23 cellular contexts compared by ENCODE assay signal in the genomic region with DNA sequence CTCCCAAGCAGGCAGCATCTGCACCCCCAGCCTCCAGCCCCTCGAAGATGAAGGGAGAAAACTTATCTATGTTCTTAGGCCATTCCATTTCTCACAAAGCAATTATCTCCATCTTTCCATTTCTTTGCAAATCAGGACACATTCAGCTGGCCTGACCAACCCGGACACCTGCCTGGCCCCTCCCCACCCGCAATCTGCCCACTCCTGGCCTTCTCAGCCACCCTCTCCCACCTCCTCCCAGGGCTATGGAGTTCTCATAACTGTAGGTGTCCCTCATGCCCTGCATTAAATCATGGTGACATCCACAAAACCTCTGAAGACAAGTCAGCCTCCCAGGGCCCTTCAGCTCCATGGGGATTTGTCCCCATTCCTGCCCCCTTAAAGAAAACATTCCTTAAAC.
"Had no signal": no experiment of that assay in that cellular context is flagged by ENCODE, and none has a peak within 500 bp of the region (broad histone marks: within the 10 kb centered on the region; RNA-seq: fewer than 3 reads in every experiment).

No MANE protein-coding gene starts in this region.

- H3K27ac Mint-ChIP-seq: activated CD4-positive, alpha-beta memory T cell treated with anti-CD3 and anti-CD28 coated beads for 36 hours; activated CD4-positive, alpha-beta T cell treated with anti-CD3 and anti-CD28 coated beads, Interleukin-2, amount 10 ng/mL, durations not matched to agents 7 days and 5 days; activated naive CD8-positive, alpha-beta T cell had no signal

- H3K4me1 ChIP-seq: Peyer's patch had no signal

- H3K27me3 ChIP-seq: MG63, Peyer's patch had no signal

- ATAC-seq: activated T-cell treated with anti-CD3 and anti-CD28 coated beads, Interleukin-2, amount 50 U/mL, for 4 hours had no signal

- H3K9me3 ChIP-seq: MG63, Peyer's patch had no signal

- H3K9me3 Mint-ChIP-seq: activated CD4-positive, alpha-beta memory T cell treated with anti-CD3 and anti-CD28 coated beads for 36 hours; activated CD4-positive, alpha-beta T cell treated with anti-CD3 and anti-CD28 coated beads, Interleukin-2, amount 10 ng/mL, durations not matched to agents 7 days and 5 days; activated T-cell treated with anti-CD3 and anti-CD28 coated beads, Interleukin-2, amount 50 U/mL, for 4 hours; central memory CD8-positive, alpha-beta T cell had no signal

- H3K36me3 Mint-ChIP-seq: activated CD4-positive, alpha-beta memory T cell treated with anti-CD3 and anti-CD28 coated beads for 36 hours; activated naive CD8-positive, alpha-beta T cell had no signal

- H3K4me3 ChIP-seq: MG63, Peyer's patch had no signal

- H3K36me3 ChIP-seq: MG63, Peyer's patch had no signal

- H3K27ac ChIP-seq: Peyer's patch, RWPE1 had no signal

- DNase-seq: activated CD4-positive, alpha-beta memory T cell treated with anti-CD3 and anti-CD28 coated beads for 36 hours; activated CD4-positive, alpha-beta T cell treated with anti-CD3 and anti-CD28 coated beads, Interleukin-2, amount 10 ng/mL, durations not matched to agents 7 days and 5 days; activated CD4-positive, CD25-positive, alpha-beta regulatory T cell; activated CD8-positive, alpha-beta memory T cell treated with anti-CD3 and anti-CD28 coated beads for 24 hours; activated effector memory CD4-positive, alpha-beta T cell treated with anti-CD3 and anti-CD28 coated beads, Interleukin-2, amount 50 U/mL, for 16 hours; activated naive CD4-positive, alpha-beta T cell treated with Interleukin-2 at 50 U/mL for 16 hours; activated T-cell treated with anti-CD3 and anti-CD28 coated beads, Interleukin-2, amount 50 U/mL, for 4 hours; MG63; MV-4-11; NCI-H1105; NCI-H1436; NCI-H1694 treated with DMSO at 0.1 percent for 48 hours; NCI-H2029 treated with DMSO at 0.1 percent for 48 hours; NCI-H345; NCI-H510A; NCI-H526 treated with DMSO at 0.1 percent for 48 hours; SHP77 treated with DMSO at 0.1 percent for 48 hours; T-helper 2 cell; T1000 had no signal
